In genomic region chr3:21390136-21390535, GRCh38 we compare ENCODE assay signal across 18 cellular contexts.
A peak's percentile ranks its signal among the peaks of the same experiment; 100 is the strongest.
DNase-seq lines count a peak whose midpoint lies in the region; TF ChIP-seq lines count a peak whose summit lies in the region.
"Had no signal": no experiment of that assay in that cellular context is flagged by ENCODE, and none has a peak within 500 bp of the region (broad histone marks: within the 10 kb centered on the region; RNA-seq: fewer than 3 reads in every experiment).

No MANE protein-coding gene starts in this region.

- no peak overlapping the region for H3K9ac ChIP-seq in adipocyte (ENCODE audit: low read length)

- DNase-seq in AG10803 (ENCODE audit: low read depth): peak; percentile 98
- DNase-seq in HFF-Myc (ENCODE audit: extremely low read depth, low read depth): peak; percentile 11
- DNase-seq in adipocyte (ENCODE audit: low read depth): peak; percentile 57
- DNase-seq in iris pigment epithelial cell (ENCODE audit: low read depth): peak; percentile 38
- DNase-seq in UCSD-AML1 (lab: John Stamatoyannopoulos, UW; ENCODE audit: unreplicated experiment): no peak
- DNase-seq in NOMO-1 (lab: John Stamatoyannopoulos, UW; ENCODE audit: unreplicated experiment in 2 of 2): no peak
- DNase-seq in NCI-H2107 (lab: John Stamatoyannopoulos, UW): no peak
- DNase-seq in HEK293T (ENCODE audit: extremely low spot score): no peak
- DNase-seq: activated CD4-positive, alpha-beta T cell treated with anti-CD3 and anti-CD28 coated beads, Interleukin-2, amount 10 ng/mL, durations not matched to agents 24 days and 14 days; activated T-cell treated with anti-CD3 and anti-CD28 coated beads, Interleukin-2, amount 50 U/mL, for 4 hours; body of pancreas; effector memory CD8-positive, alpha-beta T cell; GF-D8; KBM-7; natural killer cell; NCI-H1694 treated with DMSO at 0.1 percent for 48 hours; stomach; T-helper 1 cell had no signal

- TF ChIP-seq CTCF in AG10803 (conservative IDR thresholded peaks at IDR 0.05; ENCODE audit: low read length) (no peak), HFF-Myc (IDR thresholded peaks at IDR 0.05; ENCODE audit: low read depth, low read length, missing control alignments) (no peak)

- CTCF ChIA-PET in HEK293T (lab: Yijun Ruan, JAX): no interaction called here

- POLR2A ChIA-PET in HEK293T (lab: Yijun Ruan, JAX): no interaction called here

- H3K36me3 ChIP-seq in adipocyte (ENCODE audit: control insufficient read depth, insufficient read depth, low read length, severe bottlenecking): no peaks in the 10 kb centered on the region
- H3K36me3 ChIP-seq: stomach had no signal

- H3K4me1 ChIP-seq in adipocyte (ENCODE audit: control insufficient read depth, insufficient read depth, low read length): peaks cover 26% of the 10 kb centered on the region
- H3K4me1 ChIP-seq: body of pancreas, stomach had no signal

- H3K4me3 ChIP-seq in AG10803 (ENCODE audit: low read length): no peak overlapping the region
- no peak overlapping the region for H3K4me3 ChIP-seq in HFF-Myc (replicated peaks; ENCODE audit: low read depth, low read length)
- no peak overlapping the region for H3K4me3 ChIP-seq in adipocyte (ENCODE audit: low read length)
- H3K4me3 ChIP-seq: body of pancreas, stomach had no signal

- H3K9me3 ChIP-seq in adipocyte (ENCODE audit: control insufficient read depth, low read length): no peaks in the 10 kb centered on the region
- H3K9me3 ChIP-seq: body of pancreas had no signal

- no peaks in the 10 kb centered on the region for H3K27me3 ChIP-seq in adipocyte (replicated peaks; ENCODE audit: control insufficient read depth, insufficient read depth, low read length)
- H3K27me3 ChIP-seq: body of pancreas, stomach had no signal

TF ChIP-seq in HEK293T, 16 proteins besides CTCF, POLR2A, EP300 and RAD21:
- TF ChIP-seq NFRKB (IDR thresholded peaks at IDR 0.05) (no peak), HDGF (IDR thresholded peaks at IDR 0.05; ENCODE audit: borderline replicate concordance) (no peak), FOXK2 (IDR thresholded peaks at IDR 0.05) (no peak), CTBP1 (IDR thresholded peaks at IDR 0.05; ENCODE audit: borderline replicate concordance) (no peak), FOXM1 (IDR thresholded peaks at IDR 0.05; ENCODE audit: borderline replicate concordance) (no peak), TARDBP (IDR thresholded peaks at IDR 0.05) (no peak), LEF1 (IDR thresholded peaks at IDR 0.05; ENCODE audit: borderline replicate concordance) (no peak), PKNOX1 (IDR thresholded peaks at IDR 0.05) (no peak), ELF4 (IDR thresholded peaks at IDR 0.05) (no peak), ARNT (IDR thresholded peaks at IDR 0.05) (no peak), ZNF384 (IDR thresholded peaks at IDR 0.05) (no peak)

Comparison
In these comparisons a context has a peak if more than half of its experiments do, and no peak if none do; other contexts are left out.
1. DNase-seq: peak in AG10803 (single experiment), HFF-Myc (single experiment), adipocyte (single experiment) and iris pigment epithelial cell (single experiment); none in UCSD-AML1 (single experiment), NOMO-1 (0 of 2), NCI-H2107 (single experiment) and HEK293T (single experiment).